In genomic region chr18:31977270-31977872, GRCh38 we compare ENCODE assay signal across 8 cellular contexts. TPM values are rescaled to one million over a fixed set of nuclear protein-coding genes. Genes with fewer than 3 reads are reported as not detected.
DNase-seq lines count a peak whose midpoint lies in the region; ATAC-seq and TF ChIP-seq lines count a peak whose summit lies in the region.

No MANE protein-coding gene starts in this region.

- POLR2A ChIA-PET in activated CD4-positive, alpha-beta T cell treated with anti-CD3 and anti-CD28 coated beads, Interleukin-2, amount 10 ng/mL, durations not matched to agents 7 days and 5 days (lab: Charles Lee), result no interaction called here

- no peak overlapping the region for H3K27ac Mint-ChIP-seq in activated CD4-positive, alpha-beta T cell treated with anti-CD3 and anti-CD28 coated beads, Interleukin-2, amount 10 ng/mL, durations not matched to agents 7 days and 5 days
- no peak overlapping the region for H3K27ac Mint-ChIP-seq in progenitor cell of endocrine pancreas
- H3K27ac Mint-ChIP-seq in activated T-helper 2 cell treated with anti-CD3 and anti-CD28 coated beads, Interferon-gamma antibody, Interleukin-2, Interleukin-4, amounts not matched to agents 10 μg/mL and 5 μg/mL and 100 μg/mL, durations not matched to agents 14 hours and 24 hours and 36 hours, result no peak overlapping the region

- no peak for ATAC-seq in HG02759 (IDR thresholded peaks at IDR 0.05; ENCODE audit: unreplicated experiment)

- DNase-seq in activated naive CD4-positive, alpha-beta T cell treated with Interleukin-2 at 50 U/mL for 16 hours, result peak; percentile 6
- DNase-seq in activated naive CD4-positive, alpha-beta T cell (lab: John Stamatoyannopoulos, UW), result no peak
- peak; percentile 27 for DNase-seq in NCI-H146 treated with DMSO at 0.1 percent for 48 hours (lab: John Stamatoyannopoulos, UW; ENCODE audit: unreplicated experiment)
- peak; percentile 51 for DNase-seq in activated CD4-positive, alpha-beta T cell treated with anti-CD3 and anti-CD28 coated beads, Interleukin-2, amount 10 ng/mL, durations not matched to agents 7 days and 5 days
- DNase-seq in glomerular visceral epithelial cell (ENCODE audit: extremely low spot score), result peak; percentile 47
- DNase-seq in progenitor cell of endocrine pancreas (ENCODE audit: low spot score, unreplicated experiment), result no peak
- DNase-seq in activated T-helper 2 cell treated with anti-CD3 and anti-CD28 coated beads, Interferon-gamma antibody, Interleukin-2, Interleukin-4, amounts not matched to agents 10 μg/mL and 5 μg/mL and 100 μg/mL, durations not matched to agents 14 hours and 24 hours and 36 hours (ENCODE audit: low spot score), result no peak

- peak; percentile 59 for TF ChIP-seq CTCF in progenitor cell of endocrine pancreas (IDR thresholded peaks at IDR 0.05; ENCODE audit: unreplicated experiment)

- intact Hi-C loops in activated T-helper 2 cell treated with anti-CD3 and anti-CD28 coated beads, Interferon-gamma antibody, Interleukin-2, Interleukin-4, amounts not matched to agents 10 μg/mL and 5 μg/mL and 100 μg/mL, durations not matched to agents 14 hours and 24 hours and 36 hours (cut with micrococcal nuclease), result loop anchor here (5.0 kb wide), 1 partner anchor 40 kb away; the partner anchor contains the start of gene RNF125

- peaks cover 4% of the 10 kb centered on the region for H3K27me3 Mint-ChIP-seq in activated CD4-positive, alpha-beta T cell treated with anti-CD3 and anti-CD28 coated beads, Interleukin-2, amount 10 ng/mL, durations not matched to agents 7 days and 5 days
- H3K27me3 Mint-ChIP-seq in progenitor cell of endocrine pancreas, result no peaks in the 10 kb centered on the region
- no peaks in the 10 kb centered on the region for H3K27me3 Mint-ChIP-seq in activated T-helper 2 cell treated with anti-CD3 and anti-CD28 coated beads, Interferon-gamma antibody, Interleukin-2, Interleukin-4, amounts not matched to agents 10 μg/mL and 5 μg/mL and 100 μg/mL, durations not matched to agents 14 hours and 24 hours and 36 hours (ENCODE audit: low read depth)

- H3K4me3 Mint-ChIP-seq in activated CD4-positive, alpha-beta T cell treated with anti-CD3 and anti-CD28 coated beads, Interleukin-2, amount 10 ng/mL, durations not matched to agents 7 days and 5 days, result no peak overlapping the region
- no peak overlapping the region for H3K4me3 Mint-ChIP-seq in progenitor cell of endocrine pancreas (ENCODE audit: low read depth)
- no peak overlapping the region for H3K4me3 Mint-ChIP-seq in activated T-helper 2 cell treated with anti-CD3 and anti-CD28 coated beads, Interferon-gamma antibody, Interleukin-2, Interleukin-4, amounts not matched to agents 10 μg/mL and 5 μg/mL and 100 μg/mL, durations not matched to agents 14 hours and 24 hours and 36 hours (ENCODE audit: low read depth)

- peaks cover 10% of the 10 kb centered on the region for H3K36me3 Mint-ChIP-seq in activated CD4-positive, alpha-beta T cell treated with anti-CD3 and anti-CD28 coated beads, Interleukin-2, amount 10 ng/mL, durations not matched to agents 7 days and 5 days (ENCODE audit: low read depth)
- H3K36me3 Mint-ChIP-seq in progenitor cell of endocrine pancreas (ENCODE audit: insufficient read depth), result peaks cover 6% of the 10 kb centered on the region
- H3K36me3 Mint-ChIP-seq in activated T-helper 2 cell treated with anti-CD3 and anti-CD28 coated beads, Interferon-gamma antibody, Interleukin-2, Interleukin-4, amounts not matched to agents 10 μg/mL and 5 μg/mL and 100 μg/mL, durations not matched to agents 14 hours and 24 hours and 36 hours (ENCODE audit: low read depth), result peaks cover 20% of the 10 kb centered on the region

- peaks cover 32% of the 10 kb centered on the region for H3K9me3 Mint-ChIP-seq in activated CD4-positive, alpha-beta T cell treated with anti-CD3 and anti-CD28 coated beads, Interleukin-2, amount 10 ng/mL, durations not matched to agents 7 days and 5 days
- peaks cover 39% of the 10 kb centered on the region for H3K9me3 Mint-ChIP-seq in progenitor cell of endocrine pancreas (ENCODE audit: low read depth)
- peaks cover 66% of the 10 kb centered on the region for H3K9me3 Mint-ChIP-seq in activated T-helper 2 cell treated with anti-CD3 and anti-CD28 coated beads, Interferon-gamma antibody, Interleukin-2, Interleukin-4, amounts not matched to agents 10 μg/mL and 5 μg/mL and 100 μg/mL, durations not matched to agents 14 hours and 24 hours and 36 hours

- H3K4me1 Mint-ChIP-seq in activated CD4-positive, alpha-beta T cell treated with anti-CD3 and anti-CD28 coated beads, Interleukin-2, amount 10 ng/mL, durations not matched to agents 7 days and 5 days, result peaks cover 1% of the 10 kb centered on the region
- peaks cover 2% of the 10 kb centered on the region for H3K4me1 Mint-ChIP-seq in progenitor cell of endocrine pancreas (ENCODE audit: low read depth)
- no peaks in the 10 kb centered on the region for H3K4me1 Mint-ChIP-seq in activated T-helper 2 cell treated with anti-CD3 and anti-CD28 coated beads, Interferon-gamma antibody, Interleukin-2, Interleukin-4, amounts not matched to agents 10 μg/mL and 5 μg/mL and 100 μg/mL, durations not matched to agents 14 hours and 24 hours and 36 hours (ENCODE audit: low read depth)

- CTCF ChIA-PET in activated CD4-positive, alpha-beta T cell treated with anti-CD3 and anti-CD28 coated beads, Interleukin-2, amount 10 ng/mL, durations not matched to agents 7 days and 5 days (lab: Charles Lee), result interaction anchor here (0.6 to 1.5 kb wide), 5 partner anchors 10 to 126 kb away, joined by 3 to 4 read pairs (median 3); partner anchors contain the start of gene TRAPPC8

RNA-seq across cellular contexts. Expression of gene TRAPPC8, which starts 34.4 kb away (rescaled TPM):
- total RNA-seq in activated CD4-positive, alpha-beta T cell treated with anti-CD3 and anti-CD28 coated beads, Interleukin-2, amount 10 ng/mL, durations not matched to agents 7 days and 5 days, result 10 to 100 TPM; 38.7 to 45.9 TPM
- total RNA-seq in progenitor cell of endocrine pancreas, result 39.8 and 45.3 TPM in 2 replicates
- 41.3 and 46.4 TPM in 2 replicates for total RNA-seq in activated T-helper 2 cell treated with anti-CD3 and anti-CD28 coated beads, Interferon-gamma antibody, Interleukin-2, Interleukin-4, amounts not matched to agents 10 μg/mL and 5 μg/mL and 100 μg/mL, durations not matched to agents 14 hours and 24 hours and 36 hours

RNA-seq across cellular contexts. Expression of gene RNF125, which starts 41.3 kb away (rescaled TPM):
- total RNA-seq in activated CD4-positive, alpha-beta T cell treated with anti-CD3 and anti-CD28 coated beads, Interleukin-2, amount 10 ng/mL, durations not matched to agents 7 days and 5 days, result 10 to 100 TPM; 35.6 to 36.0 TPM
- 2.6 and 2.8 TPM in 2 replicates for total RNA-seq in progenitor cell of endocrine pancreas
- total RNA-seq in activated T-helper 2 cell treated with anti-CD3 and anti-CD28 coated beads, Interferon-gamma antibody, Interleukin-2, Interleukin-4, amounts not matched to agents 10 μg/mL and 5 μg/mL and 100 μg/mL, durations not matched to agents 14 hours and 24 hours and 36 hours, result 82.5 and 83.6 TPM in 2 replicates

Comparison
In these comparisons a context has a peak if more than half of its experiments do, and no peak if none do; other contexts are left out.
1. DNase-seq: peak in activated naive CD4-positive, alpha-beta T cell treated with Interleukin-2 at 50 U/mL for 16 hours (single experiment), NCI-H146 treated with DMSO at 0.1 percent for 48 hours (single experiment), activated CD4-positive, alpha-beta T cell treated with anti-CD3 and anti-CD28 coated beads, Interleukin-2, amount 10 ng/mL, durations not matched to agents 7 days and 5 days (single experiment) and glomerular visceral epithelial cell (single experiment); none in activated naive CD4-positive, alpha-beta T cell (0 of 4), progenitor cell of endocrine pancreas (single experiment) and activated T-helper 2 cell treated with anti-CD3 and anti-CD28 coated beads, Interferon-gamma antibody, Interleukin-2, Interleukin-4, amounts not matched to agents 10 μg/mL and 5 μg/mL and 100 μg/mL, durations not matched to agents 14 hours and 24 hours and 36 hours (single experiment).